In the genomic region with DNA sequence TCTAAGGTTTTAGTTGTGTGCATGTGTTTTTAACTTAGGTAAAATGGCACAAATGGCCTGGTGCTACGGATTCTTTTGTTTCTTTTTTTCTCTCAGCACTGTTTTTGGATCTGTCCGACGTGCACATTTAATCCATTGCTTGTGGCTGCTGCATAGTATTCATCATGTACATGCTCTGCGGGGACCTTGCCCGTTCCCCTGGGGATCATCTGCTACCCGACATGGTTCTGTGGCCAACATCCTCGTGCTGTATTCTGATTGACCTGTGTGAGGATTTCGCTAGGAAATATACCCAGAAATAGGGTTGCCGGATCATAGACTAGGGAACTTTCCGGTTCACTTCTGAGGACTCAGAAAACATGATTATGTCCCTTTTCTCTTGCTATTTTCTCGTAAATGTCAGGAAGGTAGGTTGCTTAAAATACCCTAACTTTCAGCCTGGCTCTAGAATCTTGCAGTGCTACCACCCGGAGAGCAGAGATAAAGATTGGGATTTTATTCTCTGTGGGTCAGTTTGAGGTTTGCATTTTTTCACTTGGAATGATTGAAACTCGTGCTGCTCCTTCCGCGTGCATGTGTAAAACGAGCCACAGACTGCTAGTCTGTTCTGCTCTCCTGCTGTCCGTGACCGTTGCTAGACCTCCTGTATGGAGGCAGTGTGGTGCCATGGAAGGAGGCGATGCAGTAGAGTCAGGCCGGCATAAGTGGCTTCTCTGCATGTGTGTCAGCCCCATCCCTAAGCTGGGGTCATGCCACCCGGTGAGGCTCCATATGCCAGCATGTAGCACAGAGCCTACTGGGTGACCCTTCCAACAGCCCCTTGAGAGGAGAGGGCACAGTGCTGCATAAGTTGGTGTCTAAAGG, we compare ENCODE assay signal across 1 cellular context.
TF ChIP-seq lines count a peak whose summit lies in the region.

No MANE protein-coding gene starts in this region.

TF ChIP-seq in K562, 482 proteins besides CTCF, POLR2A, EP300 and RAD21 (continued from another document):
- TF ChIP-seq, protein P1, sequence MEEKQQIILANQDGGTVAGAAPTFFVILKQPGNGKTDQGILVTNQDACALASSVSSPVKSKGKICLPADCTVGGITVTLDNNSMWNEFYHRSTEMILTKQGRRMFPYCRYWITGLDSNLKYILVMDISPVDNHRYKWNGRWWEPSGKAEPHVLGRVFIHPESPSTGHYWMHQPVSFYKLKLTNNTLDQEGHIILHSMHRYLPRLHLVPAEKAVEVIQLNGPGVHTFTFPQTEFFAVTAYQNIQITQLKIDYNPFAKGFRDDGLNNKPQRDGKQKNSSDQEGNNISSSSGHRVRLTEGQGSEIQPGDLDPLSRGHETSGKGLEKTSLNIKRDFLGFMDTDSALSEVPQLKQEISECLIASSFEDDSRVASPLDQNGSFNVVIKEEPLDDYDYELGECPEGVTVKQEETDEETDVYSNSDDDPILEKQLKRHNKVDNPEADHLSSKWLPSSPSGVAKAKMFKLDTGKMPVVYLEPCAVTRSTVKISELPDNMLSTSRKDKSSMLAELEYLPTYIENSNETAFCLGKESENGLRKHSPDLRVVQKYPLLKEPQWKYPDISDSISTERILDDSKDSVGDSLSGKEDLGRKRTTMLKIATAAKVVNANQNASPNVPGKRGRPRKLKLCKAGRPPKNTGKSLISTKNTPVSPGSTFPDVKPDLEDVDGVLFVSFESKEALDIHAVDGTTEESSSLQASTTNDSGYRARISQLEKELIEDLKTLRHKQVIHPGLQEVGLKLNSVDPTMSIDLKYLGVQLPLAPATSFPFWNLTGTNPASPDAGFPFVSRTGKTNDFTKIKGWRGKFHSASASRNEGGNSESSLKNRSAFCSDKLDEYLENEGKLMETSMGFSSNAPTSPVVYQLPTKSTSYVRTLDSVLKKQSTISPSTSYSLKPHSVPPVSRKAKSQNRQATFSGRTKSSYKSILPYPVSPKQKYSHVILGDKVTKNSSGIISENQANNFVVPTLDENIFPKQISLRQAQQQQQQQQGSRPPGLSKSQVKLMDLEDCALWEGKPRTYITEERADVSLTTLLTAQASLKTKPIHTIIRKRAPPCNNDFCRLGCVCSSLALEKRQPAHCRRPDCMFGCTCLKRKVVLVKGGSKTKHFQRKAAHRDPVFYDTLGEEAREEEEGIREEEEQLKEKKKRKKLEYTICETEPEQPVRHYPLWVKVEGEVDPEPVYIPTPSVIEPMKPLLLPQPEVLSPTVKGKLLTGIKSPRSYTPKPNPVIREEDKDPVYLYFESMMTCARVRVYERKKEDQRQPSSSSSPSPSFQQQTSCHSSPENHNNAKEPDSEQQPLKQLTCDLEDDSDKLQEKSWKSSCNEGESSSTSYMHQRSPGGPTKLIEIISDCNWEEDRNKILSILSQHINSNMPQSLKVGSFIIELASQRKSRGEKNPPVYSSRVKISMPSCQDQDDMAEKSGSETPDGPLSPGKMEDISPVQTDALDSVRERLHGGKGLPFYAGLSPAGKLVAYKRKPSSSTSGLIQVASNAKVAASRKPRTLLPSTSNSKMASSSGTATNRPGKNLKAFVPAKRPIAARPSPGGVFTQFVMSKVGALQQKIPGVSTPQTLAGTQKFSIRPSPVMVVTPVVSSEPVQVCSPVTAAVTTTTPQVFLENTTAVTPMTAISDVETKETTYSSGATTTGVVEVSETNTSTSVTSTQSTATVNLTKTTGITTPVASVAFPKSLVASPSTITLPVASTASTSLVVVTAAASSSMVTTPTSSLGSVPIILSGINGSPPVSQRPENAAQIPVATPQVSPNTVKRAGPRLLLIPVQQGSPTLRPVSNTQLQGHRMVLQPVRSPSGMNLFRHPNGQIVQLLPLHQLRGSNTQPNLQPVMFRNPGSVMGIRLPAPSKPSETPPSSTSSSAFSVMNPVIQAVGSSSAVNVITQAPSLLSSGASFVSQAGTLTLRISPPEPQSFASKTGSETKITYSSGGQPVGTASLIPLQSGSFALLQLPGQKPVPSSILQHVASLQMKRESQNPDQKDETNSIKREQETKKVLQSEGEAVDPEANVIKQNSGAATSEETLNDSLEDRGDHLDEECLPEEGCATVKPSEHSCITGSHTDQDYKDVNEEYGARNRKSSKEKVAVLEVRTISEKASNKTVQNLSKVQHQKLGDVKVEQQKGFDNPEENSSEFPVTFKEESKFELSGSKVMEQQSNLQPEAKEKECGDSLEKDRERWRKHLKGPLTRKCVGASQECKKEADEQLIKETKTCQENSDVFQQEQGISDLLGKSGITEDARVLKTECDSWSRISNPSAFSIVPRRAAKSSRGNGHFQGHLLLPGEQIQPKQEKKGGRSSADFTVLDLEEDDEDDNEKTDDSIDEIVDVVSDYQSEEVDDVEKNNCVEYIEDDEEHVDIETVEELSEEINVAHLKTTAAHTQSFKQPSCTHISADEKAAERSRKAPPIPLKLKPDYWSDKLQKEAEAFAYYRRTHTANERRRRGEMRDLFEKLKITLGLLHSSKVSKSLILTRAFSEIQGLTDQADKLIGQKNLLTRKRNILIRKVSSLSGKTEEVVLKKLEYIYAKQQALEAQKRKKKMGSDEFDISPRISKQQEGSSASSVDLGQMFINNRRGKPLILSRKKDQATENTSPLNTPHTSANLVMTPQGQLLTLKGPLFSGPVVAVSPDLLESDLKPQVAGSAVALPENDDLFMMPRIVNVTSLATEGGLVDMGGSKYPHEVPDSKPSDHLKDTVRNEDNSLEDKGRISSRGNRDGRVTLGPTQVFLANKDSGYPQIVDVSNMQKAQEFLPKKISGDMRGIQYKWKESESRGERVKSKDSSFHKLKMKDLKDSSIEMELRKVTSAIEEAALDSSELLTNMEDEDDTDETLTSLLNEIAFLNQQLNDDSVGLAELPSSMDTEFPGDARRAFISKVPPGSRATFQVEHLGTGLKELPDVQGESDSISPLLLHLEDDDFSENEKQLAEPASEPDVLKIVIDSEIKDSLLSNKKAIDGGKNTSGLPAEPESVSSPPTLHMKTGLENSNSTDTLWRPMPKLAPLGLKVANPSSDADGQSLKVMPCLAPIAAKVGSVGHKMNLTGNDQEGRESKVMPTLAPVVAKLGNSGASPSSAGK (IDR thresholded peaks at IDR 0.05): peak; percentile 20; the same call in 1 of the 2 replicates
- TF ChIP-seq ZNF165 (CRISPR knock-in tag; IDR thresholded peaks at IDR 0.05; ENCODE audit: borderline replicate concordance) (0 out of 2 replicates have a peak, but pooled peaks have one; percentile 6), MAZ (CRISPR knock-in tag; conservative IDR thresholded peaks at IDR 0.05 in 1 of 2, IDR thresholded peaks at IDR 0.05 in 1 of 2) (0 out of 4 replicates have a peak, but pooled peaks of 1 of the 2 experiments have one; percentile 22), RBBP5 (IDR thresholded peaks at IDR 0.05; ENCODE audit: borderline replicate concordance, insufficient read depth, low read length, poor library complexity, severe bottlenecking) (peak; percentile 48), RBM25 (IDR thresholded peaks at IDR 0.05; ENCODE audit: low read depth, low read length, severe bottlenecking) (no peak)
- TF ChIP-seq, protein P2, sequence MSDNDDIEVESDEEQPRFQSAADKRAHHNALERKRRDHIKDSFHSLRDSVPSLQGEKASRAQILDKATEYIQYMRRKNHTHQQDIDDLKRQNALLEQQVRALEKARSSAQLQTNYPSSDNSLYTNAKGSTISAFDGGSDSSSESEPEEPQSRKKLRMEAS (CRISPR knock-in tag; IDR thresholded peaks at IDR 0.05): peak; percentile 42; the same call in 1 of the 2 replicates
TF ChIP-seq in K562: peak in this region for 18.
